ENCODE assay signal across 1 cellular context in the genomic region with DNA sequence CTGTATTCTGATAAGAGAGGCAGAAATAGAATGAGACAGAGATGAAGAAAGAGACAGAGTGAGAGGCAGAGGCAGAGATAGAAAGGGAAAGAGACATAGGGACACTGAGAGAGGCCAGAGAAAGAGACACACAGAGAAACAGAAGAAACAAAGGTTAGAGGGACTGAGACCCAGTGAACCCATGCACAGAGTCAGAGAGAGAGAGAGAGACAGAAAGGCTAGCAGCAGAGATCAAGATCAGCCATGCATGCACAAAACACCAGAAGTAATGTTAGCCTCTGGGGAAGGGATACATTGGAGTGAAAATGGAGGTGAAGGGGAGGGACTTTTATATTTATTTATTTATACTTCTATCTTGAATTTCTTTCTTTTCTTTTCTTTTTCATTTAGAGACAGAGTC.
TF ChIP-seq lines count a peak whose summit lies in the region.

No MANE protein-coding gene starts in this region.

TF ChIP-seq in IMR-90, 13 proteins besides CTCF, POLR2A, EP300 and RAD21:
- TF ChIP-seq RFX5 (IDR thresholded peaks at IDR 0.05; ENCODE audit: low read depth, low read length): no peak
- no peak for TF ChIP-seq FOS (IDR thresholded peaks at IDR 0.05; ENCODE audit: low read depth, low read length)
- no peak for TF ChIP-seq MAFK (IDR thresholded peaks at IDR 0.05; ENCODE audit: low read depth, low read length)
